Comparison of ENCODE assay signal across 1 cellular context in the genomic region with DNA sequence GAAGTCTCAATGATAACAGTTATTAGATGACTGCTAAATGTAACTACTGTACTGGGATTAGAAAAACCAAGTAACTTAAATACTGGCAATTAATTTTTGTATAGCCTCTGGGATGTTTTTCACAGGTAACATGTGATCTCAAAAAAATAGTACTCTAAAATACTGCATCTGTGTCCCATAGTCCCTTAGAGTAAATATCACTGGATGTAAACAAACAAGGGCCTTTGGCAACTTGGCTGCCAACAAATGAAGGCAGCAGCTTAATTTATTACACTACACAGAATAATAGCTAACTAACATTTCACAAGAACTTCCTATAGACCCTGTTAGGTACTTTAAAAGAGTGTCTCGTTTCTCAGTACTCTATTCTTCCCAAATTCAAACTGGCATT.
A peak's percentile ranks its signal among the peaks of the same experiment; 100 is the strongest.
TF ChIP-seq lines count a peak whose summit lies in the region.

No MANE protein-coding gene starts in this region.

TF ChIP-seq in HepG2, 621 proteins besides CTCF, POLR2A, EP300 and RAD21 (continued from another document and continues in another):
- TF ChIP-seq ARID4A (CRISPR knock-in tag; IDR thresholded peaks at IDR 0.05; ENCODE audit: borderline replicate concordance) (no peak), FOSL2 (CRISPR knock-in tag; IDR thresholded peaks at IDR 0.05) (no peak), NFRKB (IDR thresholded peaks at IDR 0.05) (no peak), RBFOX2 (IDR thresholded peaks at IDR 0.05; ENCODE audit: low read depth, low read length) (no peak; the same call in 1 of the 2 replicates), FOXJ3 (CRISPR knock-in tag; IDR thresholded peaks at IDR 0.05; ENCODE audit: borderline replicate concordance) (peak; percentile 33; the same call in 1 of the 2 replicates), MATR3 (CRISPR knock-in tag; IDR thresholded peaks at IDR 0.05) (no peak), ETV6 (CRISPR knock-in tag; conservative IDR thresholded peaks at IDR 0.05) (no peak), FOXK1 (CRISPR knock-in tag; IDR thresholded peaks at IDR 0.05; ENCODE audit: borderline replicate concordance, low read depth) (peak; percentile 46; the same call in 1 of the 2 replicates), ZNF850 (CRISPR knock-in tag; conservative IDR thresholded peaks at IDR 0.05) (0 out of 2 replicates have a peak, but pooled peaks have one; percentile 43), ELF3 (CRISPR knock-in tag; IDR thresholded peaks at IDR 0.05) (no peak), SIX1 (CRISPR knock-in tag; IDR thresholded peaks at IDR 0.05; ENCODE audit: borderline replicate concordance) (peak; percentile 8; the same call in 1 of the 2 replicates), HNRNPH1 (optimal IDR thresholded peaks at IDR 0.05; ENCODE audit: low read depth, low read length) (no peak), IRF2 (CRISPR knock-in tag; IDR thresholded peaks at IDR 0.05) (no peak), ZNF674 (CRISPR knock-in tag; IDR thresholded peaks at IDR 0.05; ENCODE audit: low read depth) (no peak), HDAC2 (CRISPR knock-in tag; IDR thresholded peaks at IDR 0.05) (no peak), HIVEP1 (CRISPR knock-in tag; IDR thresholded peaks at IDR 0.05) (no peak), HMGA1 (CRISPR knock-in tag; conservative IDR thresholded peaks at IDR 0.05) (no peak), ZNF326 (CRISPR knock-in tag; IDR thresholded peaks at IDR 0.05; ENCODE audit: borderline replicate concordance) (no peak), NCOA5 (CRISPR knock-in tag; IDR thresholded peaks at IDR 0.05) (no peak), RBAK (CRISPR knock-in tag; IDR thresholded peaks at IDR 0.05) (no peak), PHB2 (IDR thresholded peaks at IDR 0.05; ENCODE audit: partially characterized antibody) (no peak), CEBPG (CRISPR knock-in tag; IDR thresholded peaks at IDR 0.05) (no peak), ZNF251 (CRISPR knock-in tag; IDR thresholded peaks at IDR 0.05) (no peak), FOXA3 (CRISPR knock-in tag; IDR thresholded peaks at IDR 0.05) (peak; percentile 57; the same call in 1 of the 2 replicates), RARG (CRISPR knock-in tag; IDR thresholded peaks at IDR 0.05; ENCODE audit: low read depth) (no peak), DR1 (CRISPR knock-in tag; IDR thresholded peaks at IDR 0.05) (no peak), HMG20A (CRISPR knock-in tag; IDR thresholded peaks at IDR 0.05; ENCODE audit: borderline replicate concordance) (no peak; the same call in 1 of the 2 replicates), ZNF136 (CRISPR knock-in tag; IDR thresholded peaks at IDR 0.05; ENCODE audit: low read depth) (no peak), SOX6 (IDR thresholded peaks at IDR 0.05) (no peak), SOX6 (CRISPR knock-in tag; IDR thresholded peaks at IDR 0.05) (peak; percentile 62), ELF4 (CRISPR knock-in tag; IDR thresholded peaks at IDR 0.05; ENCODE audit: borderline replicate concordance) (no peak), FOXO4 (CRISPR knock-in tag; conservative IDR thresholded peaks at IDR 0.05) (no peak), ZNF460 (CRISPR knock-in tag; IDR thresholded peaks at IDR 0.05; ENCODE audit: borderline replicate concordance) (no peak), ZNF550 (CRISPR knock-in tag; IDR thresholded peaks at IDR 0.05; ENCODE audit: borderline replicate concordance) (no peak), NR1H2 (CRISPR knock-in tag; IDR thresholded peaks at IDR 0.05; ENCODE audit: borderline replicate concordance, low read depth) (no peak), REXO4 (CRISPR knock-in tag; IDR thresholded peaks at IDR 0.05; ENCODE audit: borderline replicate concordance) (no peak), U2AF1 (optimal IDR thresholded peaks at IDR 0.05; ENCODE audit: low read depth, low read length) (no peak), RFXANK (CRISPR knock-in tag; IDR thresholded peaks at IDR 0.05) (no peak), NR2F2 (IDR thresholded peaks at IDR 0.05; ENCODE audit: borderline replicate concordance, low read depth) (no peak), NFIB (CRISPR knock-in tag; IDR thresholded peaks at IDR 0.05; ENCODE audit: borderline replicate concordance) (no peak), ZNF317 (CRISPR knock-in tag; IDR thresholded peaks at IDR 0.05) (0 out of 2 replicates have a peak, but pooled peaks have one; percentile 38), ZC3H4 (CRISPR knock-in tag; IDR thresholded peaks at IDR 0.05; ENCODE audit: borderline replicate concordance) (no peak), MAX (IDR thresholded peaks at IDR 0.05) (peak; percentile 2; the same call in 1 of the 2 replicates)
- TF ChIP-seq, protein P1, sequence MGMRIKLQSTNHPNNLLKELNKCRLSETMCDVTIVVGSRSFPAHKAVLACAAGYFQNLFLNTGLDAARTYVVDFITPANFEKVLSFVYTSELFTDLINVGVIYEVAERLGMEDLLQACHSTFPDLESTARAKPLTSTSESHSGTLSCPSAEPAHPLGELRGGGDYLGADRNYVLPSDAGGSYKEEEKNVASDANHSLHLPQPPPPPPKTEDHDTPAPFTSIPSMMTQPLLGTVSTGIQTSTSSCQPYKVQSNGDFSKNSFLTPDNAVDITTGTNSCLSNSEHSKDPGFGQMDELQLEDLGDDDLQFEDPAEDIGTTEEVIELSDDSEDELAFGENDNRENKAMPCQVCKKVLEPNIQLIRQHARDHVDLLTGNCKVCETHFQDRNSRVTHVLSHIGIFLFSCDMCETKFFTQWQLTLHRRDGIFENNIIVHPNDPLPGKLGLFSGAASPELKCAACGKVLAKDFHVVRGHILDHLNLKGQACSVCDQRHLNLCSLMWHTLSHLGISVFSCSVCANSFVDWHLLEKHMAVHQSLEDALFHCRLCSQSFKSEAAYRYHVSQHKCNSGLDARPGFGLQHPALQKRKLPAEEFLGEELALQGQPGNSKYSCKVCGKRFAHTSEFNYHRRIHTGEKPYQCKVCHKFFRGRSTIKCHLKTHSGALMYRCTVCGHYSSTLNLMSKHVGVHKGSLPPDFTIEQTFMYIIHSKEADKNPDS (CRISPR knock-in tag; IDR thresholded peaks at IDR 0.05), result no peak; the same call in 1 of the 2 replicates
- TF ChIP-seq, protein P2, sequence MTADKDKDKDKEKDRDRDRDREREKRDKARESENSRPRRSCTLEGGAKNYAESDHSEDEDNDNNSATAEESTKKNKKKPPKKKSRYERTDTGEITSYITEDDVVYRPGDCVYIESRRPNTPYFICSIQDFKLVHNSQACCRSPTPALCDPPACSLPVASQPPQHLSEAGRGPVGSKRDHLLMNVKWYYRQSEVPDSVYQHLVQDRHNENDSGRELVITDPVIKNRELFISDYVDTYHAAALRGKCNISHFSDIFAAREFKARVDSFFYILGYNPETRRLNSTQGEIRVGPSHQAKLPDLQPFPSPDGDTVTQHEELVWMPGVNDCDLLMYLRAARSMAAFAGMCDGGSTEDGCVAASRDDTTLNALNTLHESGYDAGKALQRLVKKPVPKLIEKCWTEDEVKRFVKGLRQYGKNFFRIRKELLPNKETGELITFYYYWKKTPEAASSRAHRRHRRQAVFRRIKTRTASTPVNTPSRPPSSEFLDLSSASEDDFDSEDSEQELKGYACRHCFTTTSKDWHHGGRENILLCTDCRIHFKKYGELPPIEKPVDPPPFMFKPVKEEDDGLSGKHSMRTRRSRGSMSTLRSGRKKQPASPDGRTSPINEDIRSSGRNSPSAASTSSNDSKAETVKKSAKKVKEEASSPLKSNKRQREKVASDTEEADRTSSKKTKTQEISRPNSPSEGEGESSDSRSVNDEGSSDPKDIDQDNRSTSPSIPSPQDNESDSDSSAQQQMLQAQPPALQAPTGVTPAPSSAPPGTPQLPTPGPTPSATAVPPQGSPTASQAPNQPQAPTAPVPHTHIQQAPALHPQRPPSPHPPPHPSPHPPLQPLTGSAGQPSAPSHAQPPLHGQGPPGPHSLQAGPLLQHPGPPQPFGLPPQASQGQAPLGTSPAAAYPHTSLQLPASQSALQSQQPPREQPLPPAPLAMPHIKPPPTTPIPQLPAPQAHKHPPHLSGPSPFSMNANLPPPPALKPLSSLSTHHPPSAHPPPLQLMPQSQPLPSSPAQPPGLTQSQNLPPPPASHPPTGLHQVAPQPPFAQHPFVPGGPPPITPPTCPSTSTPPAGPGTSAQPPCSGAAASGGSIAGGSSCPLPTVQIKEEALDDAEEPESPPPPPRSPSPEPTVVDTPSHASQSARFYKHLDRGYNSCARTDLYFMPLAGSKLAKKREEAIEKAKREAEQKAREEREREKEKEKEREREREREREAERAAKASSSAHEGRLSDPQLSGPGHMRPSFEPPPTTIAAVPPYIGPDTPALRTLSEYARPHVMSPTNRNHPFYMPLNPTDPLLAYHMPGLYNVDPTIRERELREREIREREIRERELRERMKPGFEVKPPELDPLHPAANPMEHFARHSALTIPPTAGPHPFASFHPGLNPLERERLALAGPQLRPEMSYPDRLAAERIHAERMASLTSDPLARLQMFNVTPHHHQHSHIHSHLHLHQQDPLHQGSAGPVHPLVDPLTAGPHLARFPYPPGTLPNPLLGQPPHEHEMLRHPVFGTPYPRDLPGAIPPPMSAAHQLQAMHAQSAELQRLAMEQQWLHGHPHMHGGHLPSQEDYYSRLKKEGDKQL (CRISPR knock-in tag; IDR thresholded peaks at IDR 0.05; ENCODE audit: low read depth), result no peak
- TF ChIP-seq, protein P3, sequence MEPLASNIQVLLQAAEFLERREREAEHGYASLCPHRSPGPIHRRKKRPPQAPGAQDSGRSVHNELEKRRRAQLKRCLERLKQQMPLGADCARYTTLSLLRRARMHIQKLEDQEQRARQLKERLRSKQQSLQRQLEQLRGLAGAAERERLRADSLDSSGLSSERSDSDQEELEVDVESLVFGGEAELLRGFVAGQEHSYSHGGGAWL (CRISPR knock-in tag; IDR thresholded peaks at IDR 0.05), result no peak
- TF ChIP-seq, protein P4, sequence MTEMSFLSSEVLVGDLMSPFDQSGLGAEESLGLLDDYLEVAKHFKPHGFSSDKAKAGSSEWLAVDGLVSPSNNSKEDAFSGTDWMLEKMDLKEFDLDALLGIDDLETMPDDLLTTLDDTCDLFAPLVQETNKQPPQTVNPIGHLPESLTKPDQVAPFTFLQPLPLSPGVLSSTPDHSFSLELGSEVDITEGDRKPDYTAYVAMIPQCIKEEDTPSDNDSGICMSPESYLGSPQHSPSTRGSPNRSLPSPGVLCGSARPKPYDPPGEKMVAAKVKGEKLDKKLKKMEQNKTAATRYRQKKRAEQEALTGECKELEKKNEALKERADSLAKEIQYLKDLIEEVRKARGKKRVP (CRISPR knock-in tag; IDR thresholded peaks at IDR 0.05), result no peak
- TF ChIP-seq, protein P5, sequence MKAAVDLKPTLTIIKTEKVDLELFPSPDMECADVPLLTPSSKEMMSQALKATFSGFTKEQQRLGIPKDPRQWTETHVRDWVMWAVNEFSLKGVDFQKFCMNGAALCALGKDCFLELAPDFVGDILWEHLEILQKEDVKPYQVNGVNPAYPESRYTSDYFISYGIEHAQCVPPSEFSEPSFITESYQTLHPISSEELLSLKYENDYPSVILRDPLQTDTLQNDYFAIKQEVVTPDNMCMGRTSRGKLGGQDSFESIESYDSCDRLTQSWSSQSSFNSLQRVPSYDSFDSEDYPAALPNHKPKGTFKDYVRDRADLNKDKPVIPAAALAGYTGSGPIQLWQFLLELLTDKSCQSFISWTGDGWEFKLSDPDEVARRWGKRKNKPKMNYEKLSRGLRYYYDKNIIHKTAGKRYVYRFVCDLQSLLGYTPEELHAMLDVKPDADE (CRISPR knock-in tag; IDR thresholded peaks at IDR 0.05), result no peak
- TF ChIP-seq, protein P6, sequence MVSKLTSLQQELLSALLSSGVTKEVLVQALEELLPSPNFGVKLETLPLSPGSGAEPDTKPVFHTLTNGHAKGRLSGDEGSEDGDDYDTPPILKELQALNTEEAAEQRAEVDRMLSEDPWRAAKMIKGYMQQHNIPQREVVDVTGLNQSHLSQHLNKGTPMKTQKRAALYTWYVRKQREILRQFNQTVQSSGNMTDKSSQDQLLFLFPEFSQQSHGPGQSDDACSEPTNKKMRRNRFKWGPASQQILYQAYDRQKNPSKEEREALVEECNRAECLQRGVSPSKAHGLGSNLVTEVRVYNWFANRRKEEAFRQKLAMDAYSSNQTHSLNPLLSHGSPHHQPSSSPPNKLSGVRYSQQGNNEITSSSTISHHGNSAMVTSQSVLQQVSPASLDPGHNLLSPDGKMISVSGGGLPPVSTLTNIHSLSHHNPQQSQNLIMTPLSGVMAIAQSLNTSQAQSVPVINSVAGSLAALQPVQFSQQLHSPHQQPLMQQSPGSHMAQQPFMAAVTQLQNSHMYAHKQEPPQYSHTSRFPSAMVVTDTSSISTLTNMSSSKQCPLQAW (CRISPR knock-in tag; IDR thresholded peaks at IDR 0.05), result no peak
- TF ChIP-seq, protein P7, sequence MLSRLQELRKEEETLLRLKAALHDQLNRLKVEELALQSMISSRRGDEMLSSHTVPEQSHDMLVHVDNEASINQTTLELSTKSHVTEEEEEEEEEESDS (CRISPR knock-in tag; IDR thresholded peaks at IDR 0.05; ENCODE audit: borderline replicate concordance), result no peak
